1 cellular context compared by ENCODE assay signal in genomic region chr6:26595669-26596269, GRCh38.
TF ChIP-seq lines count a peak whose summit lies in the region.

No MANE protein-coding gene starts in this region.

TF ChIP-seq in liver, 16 proteins besides CTCF, POLR2A, EP300 and RAD21 (continued from another document):
- TF ChIP-seq REST (IDR thresholded peaks at IDR 0.05) = no peak
- no peak for TF ChIP-seq ZBTB33 (IDR thresholded peaks at IDR 0.05)
- TF ChIP-seq YY1 (IDR thresholded peaks at IDR 0.05) = peak; percentile 19
- TF ChIP-seq TAF1 (conservative IDR thresholded peaks at IDR 0.05) = peak; percentile 47
TF ChIP-seq in liver: peak in this region for 6.
